In the genomic region with DNA sequence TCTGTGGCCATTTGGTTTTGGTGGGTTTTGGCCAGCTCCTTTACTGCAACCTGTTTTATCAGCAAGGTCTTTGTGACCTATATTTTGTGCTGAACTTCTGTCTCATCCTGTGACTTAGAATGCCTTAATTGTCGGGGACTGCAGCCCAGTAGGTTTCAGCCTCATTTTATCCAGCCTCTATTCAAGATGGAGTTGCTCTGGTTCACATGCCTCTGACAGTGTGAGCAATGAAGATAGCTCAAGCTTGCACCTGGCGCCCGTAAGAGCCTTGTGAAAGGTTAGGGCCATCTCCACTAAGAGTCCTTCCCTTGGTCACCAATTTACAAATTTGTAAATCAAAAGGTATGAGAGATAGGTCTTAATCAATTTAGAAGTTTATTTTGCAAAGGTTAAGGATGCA, we compare ENCODE assay signal across 1 cellular context.
TF ChIP-seq lines count a peak whose summit lies in the region.

No MANE protein-coding gene starts in this region.

TF ChIP-seq in A549, 52 proteins besides CTCF, POLR2A, EP300 and RAD21 (continued from another document):
- TF ChIP-seq PBX3 (IDR thresholded peaks at IDR 0.05) (no peak), MYC (IDR thresholded peaks at IDR 0.05; ENCODE audit: borderline replicate concordance, low read length) (no peak), POLR2AphosphoS2 (conservative IDR thresholded peaks at IDR 0.05; ENCODE audit: low read length) (no peak), BHLHE40 (IDR thresholded peaks at IDR 0.05; ENCODE audit: low read depth, low read length) (no peak), HOXB13 (CRISPR knock-in tag; IDR thresholded peaks at IDR 0.05; ENCODE audit: low read depth) (peak; percentile 97; the same call in 1 of the 2 replicates), FOXS1 (CRISPR knock-in tag; IDR thresholded peaks at IDR 0.05) (peak; percentile 82; the same call in 1 of the 2 replicates), TP53 (CRISPR knock-in tag; IDR thresholded peaks at IDR 0.05) (no peak), HOXB5 (CRISPR knock-in tag; IDR thresholded peaks at IDR 0.05) (peak; percentile 87; the same call in 1 of the 2 replicates), MAZ (IDR thresholded peaks at IDR 0.05; ENCODE audit: borderline replicate concordance, low read depth, low read length) (no peak), ZC3H11A (IDR thresholded peaks at IDR 0.05) (no peak), GATA3 (IDR thresholded peaks at IDR 0.05; ENCODE audit: borderline replicate concordance) (no peak), ZNF302 (CRISPR knock-in tag; IDR thresholded peaks at IDR 0.05) (peak; percentile 91), RCOR1 (IDR thresholded peaks at IDR 0.05; ENCODE audit: low read depth, low read length) (no peak)
- TF ChIP-seq, protein P1, sequence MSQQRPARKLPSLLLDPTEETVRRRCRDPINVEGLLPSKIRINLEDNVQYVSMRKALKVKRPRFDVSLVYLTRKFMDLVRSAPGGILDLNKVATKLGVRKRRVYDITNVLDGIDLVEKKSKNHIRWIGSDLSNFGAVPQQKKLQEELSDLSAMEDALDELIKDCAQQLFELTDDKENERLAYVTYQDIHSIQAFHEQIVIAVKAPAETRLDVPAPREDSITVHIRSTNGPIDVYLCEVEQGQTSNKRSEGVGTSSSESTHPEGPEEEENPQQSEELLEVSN (IDR thresholded peaks at IDR 0.05; ENCODE audit: borderline replicate concordance, low read depth): no peak
- TF ChIP-seq, protein P2, sequence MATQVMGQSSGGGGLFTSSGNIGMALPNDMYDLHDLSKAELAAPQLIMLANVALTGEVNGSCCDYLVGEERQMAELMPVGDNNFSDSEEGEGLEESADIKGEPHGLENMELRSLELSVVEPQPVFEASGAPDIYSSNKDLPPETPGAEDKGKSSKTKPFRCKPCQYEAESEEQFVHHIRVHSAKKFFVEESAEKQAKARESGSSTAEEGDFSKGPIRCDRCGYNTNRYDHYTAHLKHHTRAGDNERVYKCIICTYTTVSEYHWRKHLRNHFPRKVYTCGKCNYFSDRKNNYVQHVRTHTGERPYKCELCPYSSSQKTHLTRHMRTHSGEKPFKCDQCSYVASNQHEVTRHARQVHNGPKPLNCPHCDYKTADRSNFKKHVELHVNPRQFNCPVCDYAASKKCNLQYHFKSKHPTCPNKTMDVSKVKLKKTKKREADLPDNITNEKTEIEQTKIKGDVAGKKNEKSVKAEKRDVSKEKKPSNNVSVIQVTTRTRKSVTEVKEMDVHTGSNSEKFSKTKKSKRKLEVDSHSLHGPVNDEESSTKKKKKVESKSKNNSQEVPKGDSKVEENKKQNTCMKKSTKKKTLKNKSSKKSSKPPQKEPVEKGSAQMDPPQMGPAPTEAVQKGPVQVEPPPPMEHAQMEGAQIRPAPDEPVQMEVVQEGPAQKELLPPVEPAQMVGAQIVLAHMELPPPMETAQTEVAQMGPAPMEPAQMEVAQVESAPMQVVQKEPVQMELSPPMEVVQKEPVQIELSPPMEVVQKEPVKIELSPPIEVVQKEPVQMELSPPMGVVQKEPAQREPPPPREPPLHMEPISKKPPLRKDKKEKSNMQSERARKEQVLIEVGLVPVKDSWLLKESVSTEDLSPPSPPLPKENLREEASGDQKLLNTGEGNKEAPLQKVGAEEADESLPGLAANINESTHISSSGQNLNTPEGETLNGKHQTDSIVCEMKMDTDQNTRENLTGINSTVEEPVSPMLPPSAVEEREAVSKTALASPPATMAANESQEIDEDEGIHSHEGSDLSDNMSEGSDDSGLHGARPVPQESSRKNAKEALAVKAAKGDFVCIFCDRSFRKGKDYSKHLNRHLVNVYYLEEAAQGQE (IDR thresholded peaks at IDR 0.05): no peak
